In the genomic region with DNA sequence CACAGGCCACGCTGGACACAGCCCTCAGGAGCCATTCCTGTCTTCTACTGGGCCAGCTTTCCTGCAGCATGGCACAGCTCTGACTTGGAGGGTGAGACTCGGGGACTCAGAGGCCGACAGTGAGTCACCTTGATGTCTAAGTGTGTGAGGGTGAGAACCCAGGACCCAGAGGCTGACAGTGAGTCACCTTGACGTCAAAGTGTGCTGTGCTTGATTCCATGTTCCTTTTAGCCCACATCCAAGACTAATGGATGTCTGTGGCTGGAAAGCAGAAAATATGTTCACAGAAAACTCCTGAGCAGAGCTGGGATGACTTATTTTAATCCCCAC, we compare ENCODE assay signal across 11 cellular contexts. TPM values are rescaled to one million over a fixed set of nuclear protein-coding genes. Genes with fewer than 3 reads are reported as not detected.
A peak's percentile ranks its signal among the peaks of the same experiment; 100 is the strongest.
DNase-seq lines count a peak whose midpoint lies in the region; ATAC-seq and TF ChIP-seq lines count a peak whose summit lies in the region.
"Had no signal": no experiment of that assay in that cellular context is flagged by ENCODE, and none has a peak within 500 bp of the region (broad histone marks: within the 10 kb centered on the region; RNA-seq: fewer than 3 reads in every experiment).

No MANE protein-coding gene starts in this region.

- H3K9me2 ChIP-seq in PC-3 (replicated peaks; ENCODE audit: low read length) = no peaks in the 10 kb centered on the region

- H3K36me3 ChIP-seq in PC-3 (ENCODE audit: low read depth, low read length) = no peaks in the 10 kb centered on the region
- no peaks in the 10 kb centered on the region for H3K36me3 ChIP-seq in esophagus squamous epithelium
- no peaks in the 10 kb centered on the region for H3K36me3 ChIP-seq in skeletal muscle satellite cell (ENCODE audit: insufficient read depth, low read length)

- H3K27me3 ChIP-seq in PC-3 (ENCODE audit: low read length) = peaks cover 24% of the 10 kb centered on the region; the same call in 1 of the 2 replicates
- H3K27me3 ChIP-seq in esophagus squamous epithelium = no peaks in the 10 kb centered on the region
- peaks cover 33% of the 10 kb centered on the region for H3K27me3 ChIP-seq in skeletal muscle satellite cell (ENCODE audit: control insufficient read depth, insufficient read depth, low read length)

- CTCF ChIA-PET in PC-3 (lab: Charles Lee) = no interaction called here

- no peaks in the 10 kb centered on the region for H3K36me3 Mint-ChIP-seq in progenitor cell of endocrine pancreas (ENCODE audit: insufficient read depth)
- H3K36me3 Mint-ChIP-seq: brain had no signal

- POLR2A ChIA-PET in PC-3 (lab: Charles Lee; ENCODE audit: unreplicated experiment) = no interaction called here

- TF ChIP-seq CTCF in PC-3 (conservative IDR thresholded peaks at IDR 0.05; ENCODE audit: low read depth, low read length) (no peak), esophagus squamous epithelium (IDR thresholded peaks at IDR 0.05) (no peak), progenitor cell of endocrine pancreas (IDR thresholded peaks at IDR 0.05; ENCODE audit: unreplicated experiment) (no peak)

- peaks cover 20% of the 10 kb centered on the region for H3K4me1 ChIP-seq in PC-3 (ENCODE audit: insufficient read depth, low read length)
- H3K4me1 ChIP-seq in esophagus squamous epithelium = peaks cover 3 to 21% (median 7%) of the 10 kb centered on the region in 3 donors
- peaks cover 25% of the 10 kb centered on the region for H3K4me1 ChIP-seq in skeletal muscle satellite cell (ENCODE audit: control insufficient read depth, insufficient read depth, low read length)

- H3K9me3 Mint-ChIP-seq in progenitor cell of endocrine pancreas (ENCODE audit: low read depth) = peaks cover 9% of the 10 kb centered on the region

- intact Hi-C loops in PC-3 (cut with micrococcal nuclease) = no loop called here
- intact Hi-C loops in esophagus squamous epithelium (cut with DNase I) = no loop called here

- H3K4me2 ChIP-seq in PC-3 (ENCODE audit: low read length) (peak overlapping the region; percentile 51), skeletal muscle satellite cell (ENCODE audit: low read length) (peak overlapping the region; percentile 22)

- H4K20me1 ChIP-seq in PC-3 (ENCODE audit: low read length) = no peaks in the 10 kb centered on the region

- no peaks in the 10 kb centered on the region for H3K79me2 ChIP-seq in PC-3 (ENCODE audit: low read length)

- 60% methylated on average over 1 of the region's 4 CpGs; no CpG with 5 or more reads in 1 of the 2 donors for WGBS in esophagus squamous epithelium, 2 donors

- no peaks in the 10 kb centered on the region for H3F3A ChIP-seq in PC-3 (ENCODE audit: low read length, unreplicated experiment)

- H3K27ac Mint-ChIP-seq in progenitor cell of endocrine pancreas = no peak overlapping the region

- H3K9ac ChIP-seq in PC-3 (ENCODE audit: low read length) (peak overlapping the region; percentile 54; the same call in 1 of the 2 replicates), skeletal muscle satellite cell (ENCODE audit: low read depth, low read length) (peak overlapping the region; percentile 34)

- H3K9me3 ChIP-seq in PC-3 (ENCODE audit: low read length) = no peaks in the 10 kb centered on the region
- no peaks in the 10 kb centered on the region for H3K9me3 ChIP-seq in esophagus squamous epithelium
- no peaks in the 10 kb centered on the region for H3K9me3 ChIP-seq in skeletal muscle satellite cell (replicated peaks; ENCODE audit: low read length)

- DNase-seq in GM03348 (ENCODE audit: low spot score) (peak; percentile 73), PC-3 (peak; percentile 95), esophagus squamous epithelium (lab: John Stamatoyannopoulos, UW) (no peak), progenitor cell of endocrine pancreas (ENCODE audit: low spot score, unreplicated experiment) (no peak), NCI-H2171 (lab: John Stamatoyannopoulos, UW) (no peak), NCI-H526 treated with DMSO at 0.1 percent for 48 hours (lab: John Stamatoyannopoulos, UW) (no peak)
- DNase-seq: activated CD4-positive, alpha-beta T cell treated with anti-CD3 and anti-CD28 coated beads, Interleukin-2, amount 50 U/mL, for 4 hours; NCI-H1436 had no signal

- peaks cover 11% of the 10 kb centered on the region for H3K27me3 Mint-ChIP-seq in progenitor cell of endocrine pancreas
- H3K27me3 Mint-ChIP-seq: brain had no signal

- no TSS peak for BruUV-seq in PC-3 (replicated peaks; lab: Mats Ljungman, UMichigan)

- H2AFZ ChIP-seq in PC-3 (ENCODE audit: low read length) = no peak overlapping the region

- ATAC-seq in PC-3 (peak; percentile 83), HG03520 (IDR thresholded peaks at IDR 0.05; ENCODE audit: unreplicated experiment) (no peak)

- H3K27ac ChIP-seq in PC-3 (ENCODE audit: low read length) (peak overlapping the region; percentile 74), esophagus squamous epithelium (peak overlapping the region in 3 of 4 donors; percentile 1 to 70 (median 69))

- TF ChIP-seq POLR2A in esophagus squamous epithelium (IDR thresholded peaks at IDR 0.05) = no peak

- no peak overlapping the region for H3K4me3 Mint-ChIP-seq in progenitor cell of endocrine pancreas (ENCODE audit: low read depth)
- H3K4me3 Mint-ChIP-seq: brain had no signal

- H3K4me3 ChIP-seq in PC-3 (ENCODE audit: low read length) (no peak overlapping the region), esophagus squamous epithelium (no peak overlapping the region), skeletal muscle satellite cell (ENCODE audit: low read length) (no peak overlapping the region)

- peaks cover 4% of the 10 kb centered on the region for H3K4me1 Mint-ChIP-seq in progenitor cell of endocrine pancreas (ENCODE audit: low read depth)

RNA-seq across cellular contexts. Expression of a gene that starts 6.0 kb away (rescaled TPM):
- total RNA-seq in PC-3 (2014; rRNA removed) (not detected in 2 replicates), esophagus squamous epithelium (not detected), progenitor cell of endocrine pancreas (not detected in 2 replicates)
- not detected in 2 replicates for total RNA-seq in skeletal muscle satellite cell (2012; rRNA removed)

RNA-seq across cellular contexts. Expression of a gene that starts 24.5 kb away (rescaled TPM):
- total RNA-seq in PC-3 (2014; rRNA removed) = not detected in 2 replicates
- 1 to 10 TPM in 3 of 4 donors, under 1 TPM in 1; 0.80 to 6.9 (median 1.9) TPM for total RNA-seq in esophagus squamous epithelium
- total RNA-seq in skeletal muscle satellite cell (2012; rRNA removed) = 0.51 and 1.5 TPM in 2 replicates
- 0.22 and 0.40 TPM in 2 replicates for total RNA-seq in progenitor cell of endocrine pancreas

RNA-seq across cellular contexts. Expression of a gene that starts 48.4 kb away (rescaled TPM):
- total RNA-seq in PC-3 (2014; rRNA removed) (not detected in 2 replicates), esophagus squamous epithelium (10 to 100 TPM in 2 of 4 donors, 1 to 10 TPM in 1, under 1 TPM in 1; 0.76 to 20.6 (median 7.1) TPM), progenitor cell of endocrine pancreas (not detected in 2 replicates)
- not detected in 2 replicates for total RNA-seq in skeletal muscle satellite cell (2012; rRNA removed)

Comparison
In these comparisons a context has a peak if more than half of its experiments do, and no peak if none do; other contexts are left out.
1. DNase-seq: peak in GM03348 (single experiment) and PC-3 (single experiment); none in esophagus squamous epithelium (single experiment), progenitor cell of endocrine pancreas (single experiment), NCI-H2171 (single experiment) and NCI-H526 treated with DMSO at 0.1 percent for 48 hours (single experiment).